In the genomic region with DNA sequence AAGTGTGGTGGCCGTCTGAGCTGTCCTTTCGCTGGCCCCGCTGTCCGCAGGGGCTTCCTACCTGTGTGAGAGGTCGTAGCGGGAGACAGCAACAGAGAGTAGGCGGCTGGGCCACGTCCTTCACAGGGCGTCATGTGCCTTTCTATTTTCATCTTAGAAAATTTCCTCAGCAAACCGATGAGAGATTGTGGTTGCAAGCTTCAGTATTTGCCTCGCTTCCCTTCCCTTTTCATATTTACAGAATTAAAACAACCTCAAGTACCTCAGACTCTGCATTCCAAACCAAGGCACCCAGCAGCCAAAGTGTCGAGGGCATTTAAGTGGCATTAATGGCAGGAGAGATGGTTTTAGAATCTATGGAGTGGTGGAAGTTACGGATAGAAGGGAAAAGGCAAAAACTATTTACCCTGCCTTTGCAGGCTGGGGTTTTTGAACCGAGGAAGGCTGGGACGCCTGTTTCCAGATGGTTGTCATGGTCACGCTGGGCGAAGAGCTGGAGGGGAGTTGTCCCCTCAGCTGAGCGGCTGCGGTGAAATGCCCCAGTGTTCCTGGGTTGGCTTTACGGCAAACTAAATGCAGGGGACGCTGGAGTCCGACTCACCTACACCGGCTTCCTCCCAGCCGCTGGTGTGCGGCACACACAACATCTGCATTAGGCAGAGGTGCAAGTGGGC, we compare ENCODE assay signal across 1 cellular context.
TF ChIP-seq lines count a peak whose summit lies in the region.

No MANE protein-coding gene starts in this region.

TF ChIP-seq in GM12878, 131 proteins besides CTCF, POLR2A, EP300 and RAD21 (continued from another document):
- TF ChIP-seq, protein P1, sequence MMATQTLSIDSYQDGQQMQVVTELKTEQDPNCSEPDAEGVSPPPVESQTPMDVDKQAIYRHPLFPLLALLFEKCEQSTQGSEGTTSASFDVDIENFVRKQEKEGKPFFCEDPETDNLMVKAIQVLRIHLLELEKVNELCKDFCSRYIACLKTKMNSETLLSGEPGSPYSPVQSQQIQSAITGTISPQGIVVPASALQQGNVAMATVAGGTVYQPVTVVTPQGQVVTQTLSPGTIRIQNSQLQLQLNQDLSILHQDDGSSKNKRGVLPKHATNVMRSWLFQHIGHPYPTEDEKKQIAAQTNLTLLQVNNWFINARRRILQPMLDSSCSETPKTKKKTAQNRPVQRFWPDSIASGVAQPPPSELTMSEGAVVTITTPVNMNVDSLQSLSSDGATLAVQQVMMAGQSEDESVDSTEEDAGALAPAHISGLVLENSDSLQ (IDR thresholded peaks at IDR 0.05), result peak; percentile 90
- TF ChIP-seq BACH1 (IDR thresholded peaks at IDR 0.05; ENCODE audit: borderline replicate concordance) (peak; percentile 71), TCF3 (IDR thresholded peaks at IDR 0.05; ENCODE audit: borderline replicate concordance, insufficient read depth, low read depth, low read length) (peak; percentile 11; the same call in 1 of the 2 replicates), STAT3 (IDR thresholded peaks at IDR 0.05; ENCODE audit: low read depth, low read length) (no peak), TAF1 (IDR thresholded peaks at IDR 0.05; ENCODE audit: borderline replicate concordance, low read depth, low read length) (0 out of 2 replicates have a peak, but pooled peaks have one; percentile 16), NR2C2 (IDR thresholded peaks at IDR 0.05; ENCODE audit: borderline replicate concordance, control insufficient read depth, insufficient read length, low read depth) (no peak), SRF (IDR thresholded peaks at IDR 0.05; ENCODE audit: low read depth in 2 of 2, low read length in 2 of 2) (no peak), NR2C1 (IDR thresholded peaks at IDR 0.05) (peak; percentile 36; the same call in 1 of the 2 replicates), CHD2 (IDR thresholded peaks at IDR 0.05; ENCODE audit: borderline replicate concordance, low read depth, low read length) (peak; percentile 84), SMC3 (IDR thresholded peaks at IDR 0.05; ENCODE audit: borderline replicate concordance, low read length) (no peak), ATF7 (IDR thresholded peaks at IDR 0.05; ENCODE audit: low read depth) (peak; percentile 87), CEBPB (IDR thresholded peaks at IDR 0.05; ENCODE audit: borderline replicate concordance in 1 of 2, low read depth in 2 of 2, low read length in 2 of 2) (no peak), POU2F2 (IDR thresholded peaks at IDR 0.05; ENCODE audit: borderline replicate concordance, low read depth, low read length) (peak; percentile 38; the same call in 2 of the 3 replicates), MEF2A (IDR thresholded peaks at IDR 0.05; ENCODE audit: insufficient read depth, low read depth, low read length) (peak; percentile 93), BCL11A (IDR thresholded peaks at IDR 0.05; ENCODE audit: low read depth, low read length) (peak; percentile 48; the same call in 1 of the 2 replicates), HDAC6 (IDR thresholded peaks at IDR 0.05; ENCODE audit: unreplicated experiment) (no peak), MYB (IDR thresholded peaks at IDR 0.05; ENCODE audit: borderline replicate concordance, low read depth, low read length) (peak; percentile 86), KDM1A (IDR thresholded peaks at IDR 0.05; ENCODE audit: borderline replicate concordance) (no peak)
- TF ChIP-seq, protein P2, sequence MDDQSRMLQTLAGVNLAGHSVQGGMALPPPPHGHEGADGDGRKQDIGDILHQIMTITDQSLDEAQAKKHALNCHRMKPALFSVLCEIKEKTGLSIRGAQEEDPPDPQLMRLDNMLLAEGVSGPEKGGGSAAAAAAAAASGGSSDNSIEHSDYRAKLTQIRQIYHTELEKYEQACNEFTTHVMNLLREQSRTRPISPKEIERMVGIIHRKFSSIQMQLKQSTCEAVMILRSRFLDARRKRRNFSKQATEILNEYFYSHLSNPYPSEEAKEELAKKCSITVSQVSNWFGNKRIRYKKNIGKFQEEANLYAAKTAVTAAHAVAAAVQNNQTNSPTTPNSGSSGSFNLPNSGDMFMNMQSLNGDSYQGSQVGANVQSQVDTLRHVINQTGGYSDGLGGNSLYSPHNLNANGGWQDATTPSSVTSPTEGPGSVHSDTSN (IDR thresholded peaks at IDR 0.05; ENCODE audit: insufficient replicate concordance, low read depth, low read length), result peak; percentile 60
- TF ChIP-seq, protein P3, sequence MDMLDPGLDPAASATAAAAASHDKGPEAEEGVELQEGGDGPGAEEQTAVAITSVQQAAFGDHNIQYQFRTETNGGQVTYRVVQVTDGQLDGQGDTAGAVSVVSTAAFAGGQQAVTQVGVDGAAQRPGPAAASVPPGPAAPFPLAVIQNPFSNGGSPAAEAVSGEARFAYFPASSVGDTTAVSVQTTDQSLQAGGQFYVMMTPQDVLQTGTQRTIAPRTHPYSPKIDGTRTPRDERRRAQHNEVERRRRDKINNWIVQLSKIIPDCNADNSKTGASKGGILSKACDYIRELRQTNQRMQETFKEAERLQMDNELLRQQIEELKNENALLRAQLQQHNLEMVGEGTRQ (IDR thresholded peaks at IDR 0.05; ENCODE audit: borderline replicate concordance, low read depth, low read length), result peak; percentile 55
- TF ChIP-seq, protein P4, sequence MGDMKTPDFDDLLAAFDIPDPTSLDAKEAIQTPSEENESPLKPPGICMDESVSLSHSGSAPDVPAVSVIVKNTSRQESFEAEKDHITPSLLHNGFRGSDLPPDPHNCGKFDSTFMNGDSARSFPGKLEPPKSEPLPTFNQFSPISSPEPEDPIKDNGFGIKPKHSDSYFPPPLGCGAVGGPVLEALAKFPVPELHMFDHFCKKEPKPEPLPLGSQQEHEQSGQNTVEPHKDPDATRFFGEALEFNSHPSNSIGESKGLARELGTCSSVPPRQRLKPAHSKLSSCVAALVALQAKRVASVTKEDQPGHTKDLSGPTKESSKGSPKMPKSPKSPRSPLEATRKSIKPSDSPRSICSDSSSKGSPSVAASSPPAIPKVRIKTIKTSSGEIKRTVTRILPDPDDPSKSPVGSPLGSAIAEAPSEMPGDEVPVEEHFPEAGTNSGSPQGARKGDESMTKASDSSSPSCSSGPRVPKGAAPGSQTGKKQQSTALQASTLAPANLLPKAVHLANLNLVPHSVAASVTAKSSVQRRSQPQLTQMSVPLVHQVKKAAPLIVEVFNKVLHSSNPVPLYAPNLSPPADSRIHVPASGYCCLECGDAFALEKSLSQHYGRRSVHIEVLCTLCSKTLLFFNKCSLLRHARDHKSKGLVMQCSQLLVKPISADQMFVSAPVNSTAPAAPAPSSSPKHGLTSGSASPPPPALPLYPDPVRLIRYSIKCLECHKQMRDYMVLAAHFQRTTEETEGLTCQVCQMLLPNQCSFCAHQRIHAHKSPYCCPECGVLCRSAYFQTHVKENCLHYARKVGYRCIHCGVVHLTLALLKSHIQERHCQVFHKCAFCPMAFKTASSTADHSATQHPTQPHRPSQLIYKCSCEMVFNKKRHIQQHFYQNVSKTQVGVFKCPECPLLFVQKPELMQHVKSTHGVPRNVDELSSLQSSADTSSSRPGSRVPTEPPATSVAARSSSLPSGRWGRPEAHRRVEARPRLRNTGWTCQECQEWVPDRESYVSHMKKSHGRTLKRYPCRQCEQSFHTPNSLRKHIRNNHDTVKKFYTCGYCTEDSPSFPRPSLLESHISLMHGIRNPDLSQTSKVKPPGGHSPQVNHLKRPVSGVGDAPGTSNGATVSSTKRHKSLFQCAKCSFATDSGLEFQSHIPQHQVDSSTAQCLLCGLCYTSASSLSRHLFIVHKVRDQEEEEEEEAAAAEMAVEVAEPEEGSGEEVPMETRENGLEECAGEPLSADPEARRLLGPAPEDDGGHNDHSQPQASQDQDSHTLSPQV (IDR thresholded peaks at IDR 0.05), result peak; percentile 82
- TF ChIP-seq, protein P5, sequence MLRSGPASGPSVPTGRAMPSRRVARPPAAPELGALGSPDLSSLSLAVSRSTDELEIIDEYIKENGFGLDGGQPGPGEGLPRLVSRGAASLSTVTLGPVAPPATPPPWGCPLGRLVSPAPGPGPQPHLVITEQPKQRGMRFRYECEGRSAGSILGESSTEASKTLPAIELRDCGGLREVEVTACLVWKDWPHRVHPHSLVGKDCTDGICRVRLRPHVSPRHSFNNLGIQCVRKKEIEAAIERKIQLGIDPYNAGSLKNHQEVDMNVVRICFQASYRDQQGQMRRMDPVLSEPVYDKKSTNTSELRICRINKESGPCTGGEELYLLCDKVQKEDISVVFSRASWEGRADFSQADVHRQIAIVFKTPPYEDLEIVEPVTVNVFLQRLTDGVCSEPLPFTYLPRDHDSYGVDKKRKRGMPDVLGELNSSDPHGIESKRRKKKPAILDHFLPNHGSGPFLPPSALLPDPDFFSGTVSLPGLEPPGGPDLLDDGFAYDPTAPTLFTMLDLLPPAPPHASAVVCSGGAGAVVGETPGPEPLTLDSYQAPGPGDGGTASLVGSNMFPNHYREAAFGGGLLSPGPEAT (IDR thresholded peaks at IDR 0.05; ENCODE audit: low read depth), result peak; percentile 93
- TF ChIP-seq, protein P6, sequence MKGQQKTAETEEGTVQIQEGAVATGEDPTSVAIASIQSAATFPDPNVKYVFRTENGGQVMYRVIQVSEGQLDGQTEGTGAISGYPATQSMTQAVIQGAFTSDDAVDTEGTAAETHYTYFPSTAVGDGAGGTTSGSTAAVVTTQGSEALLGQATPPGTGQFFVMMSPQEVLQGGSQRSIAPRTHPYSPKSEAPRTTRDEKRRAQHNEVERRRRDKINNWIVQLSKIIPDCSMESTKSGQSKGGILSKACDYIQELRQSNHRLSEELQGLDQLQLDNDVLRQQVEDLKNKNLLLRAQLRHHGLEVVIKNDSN (IDR thresholded peaks at IDR 0.05; ENCODE audit: borderline replicate concordance, extremely low read length, insufficient read depth, low read depth, low read length), result no peak
TF ChIP-seq in GM12878: peak in this region for 66.
